In the genomic region with DNA sequence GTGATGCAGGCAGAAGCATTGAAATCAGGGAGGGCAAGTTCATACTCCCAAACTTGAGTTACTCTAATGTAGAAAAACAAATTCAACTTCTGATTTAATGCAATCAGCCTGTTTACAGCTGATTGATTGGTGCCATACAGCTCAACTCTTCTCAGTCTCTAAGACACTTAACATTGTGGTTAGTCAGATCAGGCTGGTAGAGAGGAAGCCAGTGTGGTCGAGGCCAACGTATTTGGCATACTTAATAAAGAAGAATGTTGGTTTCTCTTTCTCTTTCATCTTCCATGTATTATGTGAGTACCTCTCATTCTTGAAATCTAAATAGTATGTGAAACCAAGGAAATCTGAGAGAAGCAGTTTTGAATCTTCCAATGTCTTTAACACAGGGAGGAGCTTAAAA, we compare ENCODE assay signal across 8 cellular contexts.
A peak's percentile ranks its signal among the peaks of the same experiment; 100 is the strongest.
DNase-seq lines count a peak whose midpoint lies in the region; ATAC-seq and TF ChIP-seq lines count a peak whose summit lies in the region.

No MANE protein-coding gene starts in this region.

- DNase-seq in activated naive CD8-positive, alpha-beta T cell treated with anti-CD3 and anti-CD28 coated beads, Interleukin-2, amount 50 U/mL, for 24 hours = peak; percentile 25
- DNase-seq in stimulated activated effector memory CD8-positive, alpha-beta T cell treated with anti-CD3 and anti-CD28 coated beads, Interleukin-12 subunit alpha, Interleukin-12 subunit beta, amount 100 ng/mL, for 72 hours (ENCODE audit: low spot score in 2 of 2) = peak; percentile 22 to 67
- no peak for DNase-seq in Calu3
- no peak for DNase-seq in SHP77 treated with DMSO at 0.1 percent for 48 hours (lab: John Stamatoyannopoulos, UW)
- no peak for DNase-seq in NCI-H526 treated with DMSO at 0.1 percent for 48 hours (lab: John Stamatoyannopoulos, UW)

- H2AFZ ChIP-seq in OCI-LY3 (ENCODE audit: low read depth, low read length) = peak overlapping the region; percentile 72

- H3K79me2 ChIP-seq in OCI-LY3 (ENCODE audit: low read length) = no peaks in the 10 kb centered on the region

- H3K9me3 ChIP-seq in OCI-LY3 (ENCODE audit: insufficient read depth, low read length) = no peaks in the 10 kb centered on the region

- no peaks in the 10 kb centered on the region for H3K27me3 ChIP-seq in OCI-LY3 (ENCODE audit: low read depth, low read length)

- TF ChIP-seq CTCF in OCI-LY3 (IDR thresholded peaks at IDR 0.05; ENCODE audit: low read depth, low read length) (no peak), Calu3 (IDR thresholded peaks at IDR 0.05; ENCODE audit: unreplicated experiment) (no peak)

- no peaks in the 10 kb centered on the region for H4K20me1 ChIP-seq in OCI-LY3 (ENCODE audit: insufficient read depth, low read length)

- H3K9ac ChIP-seq in OCI-LY3 (ENCODE audit: low read length) = peak overlapping the region; percentile 12; the same call in 1 of the 2 replicates

- H3K4me1 ChIP-seq in OCI-LY3 (ENCODE audit: low read length) = peaks cover 10% of the 10 kb centered on the region

- peak; percentile 96 for ATAC-seq in GM18508 (IDR thresholded peaks at IDR 0.05; ENCODE audit: insufficient read depth, unreplicated experiment)
- ATAC-seq in HG02798 (IDR thresholded peaks at IDR 0.05; ENCODE audit: poor library complexity, unreplicated experiment) = peak; percentile 97
- ATAC-seq in activated naive CD8-positive, alpha-beta T cell treated with anti-CD3 and anti-CD28 coated beads, Interleukin-2, amount 50 U/mL, for 24 hours = peak; percentile 99
- peak; percentile 99 for ATAC-seq in stimulated activated effector memory CD8-positive, alpha-beta T cell treated with anti-CD3 and anti-CD28 coated beads, Interleukin-12 subunit alpha, Interleukin-12 subunit beta, amount 100 ng/mL, for 72 hours

- peaks cover 21% of the 10 kb centered on the region for H3K4me1 Mint-ChIP-seq in activated naive CD8-positive, alpha-beta T cell treated with anti-CD3 and anti-CD28 coated beads, Interleukin-2, amount 50 U/mL, for 24 hours
- peaks cover 25% of the 10 kb centered on the region for H3K4me1 Mint-ChIP-seq in stimulated activated effector memory CD8-positive, alpha-beta T cell treated with anti-CD3 and anti-CD28 coated beads, Interleukin-12 subunit alpha, Interleukin-12 subunit beta, amount 100 ng/mL, for 72 hours
- no peaks in the 10 kb centered on the region for H3K4me1 Mint-ChIP-seq in Calu3 (ENCODE audit: low read depth, unreplicated experiment)

- CTCF ChIA-PET in Calu3 (lab: Charles Lee) = no interaction called here

- BruUV-seq in Calu3 (replicated peaks; lab: Mats Ljungman, UMichigan) = no TSS peak

- peak overlapping the region; percentile 61 for H3K4me3 ChIP-seq in OCI-LY3 (ENCODE audit: low read length)

- intact Hi-C loops in Calu3 (cut with micrococcal nuclease; ENCODE audit: unreplicated experiment) = no loop called here

- peak overlapping the region; percentile 12 for H3K27ac Mint-ChIP-seq in activated naive CD8-positive, alpha-beta T cell treated with anti-CD3 and anti-CD28 coated beads, Interleukin-2, amount 50 U/mL, for 24 hours
- peak overlapping the region; percentile 54 for H3K27ac Mint-ChIP-seq in stimulated activated effector memory CD8-positive, alpha-beta T cell treated with anti-CD3 and anti-CD28 coated beads, Interleukin-12 subunit alpha, Interleukin-12 subunit beta, amount 100 ng/mL, for 72 hours
- no peak overlapping the region for H3K27ac Mint-ChIP-seq in Calu3 (ENCODE audit: unreplicated experiment)

- no peaks in the 10 kb centered on the region for H3K27me3 Mint-ChIP-seq in activated naive CD8-positive, alpha-beta T cell treated with anti-CD3 and anti-CD28 coated beads, Interleukin-2, amount 50 U/mL, for 24 hours
- H3K27me3 Mint-ChIP-seq in Calu3 (ENCODE audit: unreplicated experiment) = no peaks in the 10 kb centered on the region

- H3K9me3 Mint-ChIP-seq in activated naive CD8-positive, alpha-beta T cell treated with anti-CD3 and anti-CD28 coated beads, Interleukin-2, amount 50 U/mL, for 24 hours = no peaks in the 10 kb centered on the region
- H3K9me3 Mint-ChIP-seq in stimulated activated effector memory CD8-positive, alpha-beta T cell treated with anti-CD3 and anti-CD28 coated beads, Interleukin-12 subunit alpha, Interleukin-12 subunit beta, amount 100 ng/mL, for 72 hours = no peaks in the 10 kb centered on the region
- H3K9me3 Mint-ChIP-seq in Calu3 (ENCODE audit: low read depth, unreplicated experiment) = no peaks in the 10 kb centered on the region

- H3K27ac ChIP-seq in OCI-LY3 (ENCODE audit: low read length) = peak overlapping the region; percentile 2; the same call in 1 of the 2 replicates

- no peaks in the 10 kb centered on the region for H3K36me3 ChIP-seq in OCI-LY3 (replicated peaks; ENCODE audit: low read depth, low read length)

- H3K4me2 ChIP-seq in OCI-LY3 (ENCODE audit: low read length) = peak overlapping the region; percentile 75

- H3K36me3 Mint-ChIP-seq in activated naive CD8-positive, alpha-beta T cell treated with anti-CD3 and anti-CD28 coated beads, Interleukin-2, amount 50 U/mL, for 24 hours (ENCODE audit: low read depth) = no peaks in the 10 kb centered on the region
- no peaks in the 10 kb centered on the region for H3K36me3 Mint-ChIP-seq in stimulated activated effector memory CD8-positive, alpha-beta T cell treated with anti-CD3 and anti-CD28 coated beads, Interleukin-12 subunit alpha, Interleukin-12 subunit beta, amount 100 ng/mL, for 72 hours
- H3K36me3 Mint-ChIP-seq in Calu3 (ENCODE audit: insufficient read depth, unreplicated experiment) = no peaks in the 10 kb centered on the region

- H3K4me3 Mint-ChIP-seq in activated naive CD8-positive, alpha-beta T cell treated with anti-CD3 and anti-CD28 coated beads, Interleukin-2, amount 50 U/mL, for 24 hours = peak overlapping the region; percentile 49
- peak overlapping the region; percentile 34 for H3K4me3 Mint-ChIP-seq in stimulated activated effector memory CD8-positive, alpha-beta T cell treated with anti-CD3 and anti-CD28 coated beads, Interleukin-12 subunit alpha, Interleukin-12 subunit beta, amount 100 ng/mL, for 72 hours
- no peak overlapping the region for H3K4me3 Mint-ChIP-seq in Calu3 (ENCODE audit: low read depth, unreplicated experiment)

Comparison
In these comparisons a context has a peak if more than half of its experiments do, and no peak if none do; other contexts are left out.
1. DNase-seq: peak in activated naive CD8-positive, alpha-beta T cell treated with anti-CD3 and anti-CD28 coated beads, Interleukin-2, amount 50 U/mL, for 24 hours (single experiment) and stimulated activated effector memory CD8-positive, alpha-beta T cell treated with anti-CD3 and anti-CD28 coated beads, Interleukin-12 subunit alpha, Interleukin-12 subunit beta, amount 100 ng/mL, for 72 hours (2 of 2); none in Calu3 (single experiment), SHP77 treated with DMSO at 0.1 percent for 48 hours (single experiment) and NCI-H526 treated with DMSO at 0.1 percent for 48 hours (single experiment).
2. Peak in every context shown above with its lines, with median percentiles within 50 percentile points of each other: ATAC-seq.